In the genomic region with DNA sequence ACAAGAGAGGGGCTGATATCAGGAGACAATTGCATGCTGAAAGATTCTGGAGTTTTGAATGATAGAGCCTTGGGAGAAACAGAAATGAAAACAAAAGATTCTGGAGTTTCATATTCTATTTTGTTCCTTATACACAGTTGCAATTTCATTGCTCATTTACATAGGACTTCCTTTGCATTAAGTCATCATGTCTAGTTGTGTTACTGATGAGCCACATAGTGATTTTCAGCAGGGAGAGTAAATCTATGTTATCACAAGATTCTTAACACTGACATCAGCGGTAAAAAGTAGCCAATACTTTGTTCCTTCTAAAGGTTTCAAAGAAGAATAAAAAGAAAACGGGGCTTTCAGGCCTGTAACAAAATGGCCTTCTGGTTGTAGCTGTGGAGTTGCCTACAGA, we compare ENCODE assay signal across 10 cellular contexts. TPM values are rescaled to one million over a fixed set of nuclear protein-coding genes. Genes with fewer than 3 reads are reported as not detected.
DNase-seq lines count a peak whose midpoint lies in the region; ATAC-seq, FAIRE-seq and TF ChIP-seq lines count a peak whose summit lies in the region.
"Had no signal": no experiment of that assay in that cellular context is flagged by ENCODE, and none has a peak within 500 bp of the region (broad histone marks: within the 10 kb centered on the region; RNA-seq: fewer than 3 reads in every experiment).

No MANE protein-coding gene starts in this region.

- H4K20me1 ChIP-seq in Loucy (ENCODE audit: insufficient read depth, low read length, poor library complexity, severe bottlenecking): peaks cover 45% of the 10 kb centered on the region

- 76 to 86% methylated on average over 2 of the region's 2 CpGs for WGBS in body of pancreas, 2 donors
- 43 to 58% methylated on average over 2 of the region's 2 CpGs for WGBS in heart right ventricle, 2 donors

- no peaks in the 10 kb centered on the region for H3K27me3 ChIP-seq in Loucy (ENCODE audit: insufficient read depth, low read length, poor library complexity, severe bottlenecking)
- H3K27me3 ChIP-seq in foreskin keratinocyte: no peaks in the 10 kb centered on the region
- no peaks in the 10 kb centered on the region for H3K27me3 ChIP-seq in body of pancreas
- no peaks in the 10 kb centered on the region for H3K27me3 ChIP-seq in heart right ventricle
- H3K27me3 ChIP-seq: adrenal gland had no signal

- peaks cover 99% of the 10 kb centered on the region for H3K79me2 ChIP-seq in Loucy (ENCODE audit: insufficient read depth, low read length)

- DNase-seq in GM12892 (ENCODE audit: insufficient read length) (no peak), foreskin keratinocyte (peak in 1 of 2 donors; percentile 40), body of pancreas (no peak), heart right ventricle (no peak), Right ventricle myocardium inferior (ENCODE audit: missing footprints) (no peak)
- DNase-seq in stimulated activated CD4-positive, alpha-beta T cell treated with anti-CD3 and anti-CD28 coated beads, Interleukin-12 subunit alpha, Interleukin-12 subunit beta, amount 100 ng/mL, for 4 hours: no peak
- DNase-seq: adrenal gland had no signal

- no peaks in the 10 kb centered on the region for H3K36me3 ChIP-seq in Loucy (ENCODE audit: insufficient read depth, low read length)
- no peaks in the 10 kb centered on the region for H3K36me3 ChIP-seq in body of pancreas (replicated peaks in 1 of 2; ENCODE audit: insufficient read depth in 1 of 2, low read depth in 2 of 2)
- no peaks in the 10 kb centered on the region for H3K36me3 ChIP-seq in heart right ventricle
- H3K36me3 ChIP-seq: adrenal gland had no signal

- intact Hi-C loops in body of pancreas (cut with DNase I) (no loop called here), heart right ventricle (cut with DNase I) (no loop called here), Right ventricle myocardium inferior (cut with DNase I) (no loop called here)

- H3K4me1 ChIP-seq in Loucy (ENCODE audit: insufficient read depth, low read length, poor library complexity, severe bottlenecking) (peaks cover 33% of the 10 kb centered on the region), foreskin keratinocyte (peaks cover 31% of the 10 kb centered on the region), body of pancreas (peaks cover 43% of the 10 kb centered on the region), heart right ventricle (peaks cover 4 to 100% (median 72%) of the 10 kb centered on the region in 9 donors)

- TF ChIP-seq POLR2A in GM12892 (IDR thresholded peaks at IDR 0.05; ENCODE audit: low read depth, low read length) (no peak), body of pancreas (IDR thresholded peaks at IDR 0.05) (no peak)

- H3K27ac ChIP-seq in foreskin keratinocyte: no peak overlapping the region
- H3K27ac ChIP-seq in body of pancreas: no peak overlapping the region
- H3K27ac ChIP-seq in heart right ventricle: peak overlapping the region in 3 of 10 donors; percentile 2 to 46 (median 8)
- H3K27ac ChIP-seq: adrenal gland had no signal

- H2AFZ ChIP-seq in Loucy (ENCODE audit: low read length): no peak overlapping the region

- no peaks in the 10 kb centered on the region for H3K9me2 ChIP-seq in Loucy (replicated peaks; ENCODE audit: low read depth, low read length)

- peak overlapping the region; percentile 33 for H3K4me2 ChIP-seq in Loucy (ENCODE audit: low read depth, low read length, poor library complexity, severe bottlenecking)

- TF ChIP-seq CTCF in Loucy (conservative IDR thresholded peaks at IDR 0.05; ENCODE audit: low read length) (no peak), foreskin keratinocyte (conservative IDR thresholded peaks at IDR 0.05) (no peak), body of pancreas (IDR thresholded peaks at IDR 0.05) (no peak), heart right ventricle (IDR thresholded peaks at IDR 0.05) (no peak)

- no peak overlapping the region for H3K9ac ChIP-seq in Loucy (ENCODE audit: low read depth, low read length, poor library complexity, severe bottlenecking)

- peak; percentile 67 for FAIRE-seq in GM12892 (lab: Jason Lieb, UNC)

- no peaks in the 10 kb centered on the region for H3K9me3 ChIP-seq in Loucy (ENCODE audit: insufficient read depth, low read depth, low read length)
- H3K9me3 ChIP-seq in body of pancreas: no peaks in the 10 kb centered on the region
- no peaks in the 10 kb centered on the region for H3K9me3 ChIP-seq in heart right ventricle
- H3K9me3 ChIP-seq: adrenal gland had no signal

- ATAC-seq in GM21723 (IDR thresholded peaks at IDR 0.05; ENCODE audit: unreplicated experiment): peak; percentile 64
- peak; percentile 37 for ATAC-seq in foreskin keratinocyte
- no peak for ATAC-seq in body of pancreas
- no peak for ATAC-seq in heart right ventricle
- no peak for ATAC-seq in Right ventricle myocardium inferior
- ATAC-seq: HCT116 had no signal

- H3F3A ChIP-seq in Loucy (ENCODE audit: low read depth): 0 out of 2 replicates have a peak, but pooled peaks cover 3% of the 10 kb centered on the region

- H3K4me3 ChIP-seq in Loucy (ENCODE audit: low read length, poor library complexity, severe bottlenecking) (no peak overlapping the region), body of pancreas (no peak overlapping the region), heart right ventricle (peak overlapping the region in 1 of 10 donors; percentile 16)
- H3K4me3 ChIP-seq: adrenal gland had no signal

RNA-seq across cellular contexts. Expression of a gene that starts 7.1 kb away (rescaled TPM):
- 10.7 TPM for polyA plus RNA-seq in GM12892 (2012; ENCODE audit: missing spikeins)
- total RNA-seq in foreskin keratinocyte (29.3 and 29.5 TPM in 2 replicates), body of pancreas (10 to 100 TPM in 1 of 2 donors, 1 to 10 TPM in 1; 9.9 to 17.5 TPM), heart right ventricle (10 to 100 TPM; 11.4 to 20.0 (median 14.6) TPM), Right ventricle myocardium inferior (13.5 TPM)
- polyA plus RNA-seq in foreskin keratinocyte (8.3 and 8.8 TPM in 2 replicates), heart right ventricle (1 to 10 TPM; 7.3 to 9.4 TPM)

Comparison
In these comparisons a context has a peak if more than half of its experiments do, and no peak if none do; other contexts are left out.
1. ATAC-seq: peak in GM21723 (single experiment) and foreskin keratinocyte (single experiment); none in body of pancreas (single experiment), heart right ventricle (0 of 8) and Right ventricle myocardium inferior (single experiment).